In the genomic region with DNA sequence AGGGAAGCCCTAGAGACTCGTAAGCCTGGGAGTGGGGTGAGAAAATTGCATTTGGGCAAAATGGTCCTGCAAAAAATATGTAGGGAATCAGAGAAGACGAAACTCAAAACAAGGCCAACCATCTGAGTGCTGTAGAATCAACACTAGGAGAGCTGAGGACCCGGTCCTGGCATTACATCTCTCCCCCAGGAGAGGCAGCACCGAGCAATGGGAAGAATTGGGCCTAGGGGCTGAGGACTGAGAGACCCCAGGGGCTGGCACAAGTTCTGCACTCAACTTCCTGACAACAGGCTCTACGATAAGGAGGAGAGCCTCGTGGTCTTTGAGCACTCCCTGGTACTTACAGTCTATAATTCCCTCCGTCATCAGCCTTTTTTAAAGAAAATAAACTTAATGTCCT, we compare ENCODE assay signal across 10 cellular contexts. TPM values are rescaled to one million over a fixed set of nuclear protein-coding genes. Genes with fewer than 3 reads are reported as not detected.
A peak's percentile ranks its signal among the peaks of the same experiment; 100 is the strongest.
DNase-seq lines count a peak whose midpoint lies in the region; FAIRE-seq and TF ChIP-seq lines count a peak whose summit lies in the region.
"Had no signal": no experiment of that assay in that cellular context is flagged by ENCODE, and none has a peak within 500 bp of the region (broad histone marks: within the 10 kb centered on the region; RNA-seq: fewer than 3 reads in every experiment).

No MANE protein-coding gene starts in this region.

- no peaks in the 10 kb centered on the region for H3K9me3 ChIP-seq in osteoblast (ENCODE audit: low read depth, low read length)
- H3K9me3 ChIP-seq: mucosa of descending colon had no signal

- H4K20me1 ChIP-seq in osteoblast (ENCODE audit: insufficient read depth, low read length), result no peaks in the 10 kb centered on the region

- peak; percentile 35 for TF ChIP-seq CTCF in bronchial epithelial cell (IDR thresholded peaks at IDR 0.05; ENCODE audit: insufficient read depth, low read length, severe bottlenecking)
- peak; percentile 49 for TF ChIP-seq CTCF in osteoblast (IDR thresholded peaks at IDR 0.05; ENCODE audit: extremely low read depth, low read depth, low read length)

- H3K36me3 ChIP-seq in bronchial epithelial cell (ENCODE audit: control insufficient read depth, insufficient read depth, low read length), result no peaks in the 10 kb centered on the region
- no peaks in the 10 kb centered on the region for H3K36me3 ChIP-seq in osteoblast (ENCODE audit: insufficient read depth, low read length)

- peaks cover 65% of the 10 kb centered on the region for H3K4me1 ChIP-seq in osteoblast (ENCODE audit: insufficient read depth, low read length)

- H3K27ac ChIP-seq in osteoblast (ENCODE audit: low read depth, low read length), result peak overlapping the region; percentile 98

- H3K27me3 ChIP-seq in bronchial epithelial cell (ENCODE audit: control insufficient read depth, insufficient read depth, low read length) (no peaks in the 10 kb centered on the region), osteoblast (ENCODE audit: insufficient read depth, low read length) (no peaks in the 10 kb centered on the region)

- FAIRE-seq in bronchial epithelial cell (lab: Jason Lieb, UNC), result no peak

- H3K4me2 ChIP-seq in osteoblast (ENCODE audit: insufficient read depth, low read length), result no peak overlapping the region

- H3K79me2 ChIP-seq in osteoblast (ENCODE audit: insufficient read depth, low read length), result no peaks in the 10 kb centered on the region

- DNase-seq in EH (ENCODE audit: low read depth), result peak; percentile 20
- peak; percentile 28 for DNase-seq in HuH-7.5 (ENCODE audit: low spot score)
- DNase-seq in bronchial epithelial cell (ENCODE audit: low read depth), result no peak
- no peak for DNase-seq in osteoblast (ENCODE audit: insufficient read length, low spot score, missing footprints)
- DNase-seq in H4 (ENCODE audit: low spot score), result no peak
- DNase-seq in GF-D8 (lab: John Stamatoyannopoulos, UW), result no peak
- DNase-seq in UCSD-AML1 (lab: John Stamatoyannopoulos, UW; ENCODE audit: unreplicated experiment), result no peak
- DNase-seq in NCI-H748 treated with DMSO at 0.1 percent for 48 hours (lab: John Stamatoyannopoulos, UW), result no peak
- DNase-seq: activated CD4-positive, CD25-positive, alpha-beta regulatory T cell treated with anti-CD3 and anti-CD28 coated beads, Interleukin-2, amount 50 U/mL, for 72 hours; mucosa of descending colon had no signal

- no peak overlapping the region for H2AFZ ChIP-seq in osteoblast (ENCODE audit: low read length)

- H3K4me3 ChIP-seq in bronchial epithelial cell (ENCODE audit: low read depth, low read length), result no peak overlapping the region
- H3K4me3 ChIP-seq in osteoblast (ENCODE audit: insufficient read depth, low read length), result no peak overlapping the region
- H3K4me3 ChIP-seq: mucosa of descending colon had no signal

RNA-seq across cellular contexts. Expression of a gene that starts 47.6 kb away (rescaled TPM):
- total RNA-seq in bronchial epithelial cell (14.2 and 16.6 TPM in 2 replicates), osteoblast (43.6 and 64.8 TPM in 2 replicates)
- 16.8 and 25.4 TPM in 2 replicates for total RNA-seq in H4 (2014; rRNA removed; shearing (Covaris generic))

Comparison
In these comparisons a context has a peak if more than half of its experiments do, and no peak if none do; other contexts are left out.
1. DNase-seq: peak in EH (single experiment) and HuH-7.5 (single experiment); none in bronchial epithelial cell (single experiment), osteoblast (single experiment), H4 (single experiment), GF-D8 (single experiment), UCSD-AML1 (single experiment) and NCI-H748 treated with DMSO at 0.1 percent for 48 hours (single experiment).